8 cellular contexts compared by ENCODE assay signal in the genomic region with DNA sequence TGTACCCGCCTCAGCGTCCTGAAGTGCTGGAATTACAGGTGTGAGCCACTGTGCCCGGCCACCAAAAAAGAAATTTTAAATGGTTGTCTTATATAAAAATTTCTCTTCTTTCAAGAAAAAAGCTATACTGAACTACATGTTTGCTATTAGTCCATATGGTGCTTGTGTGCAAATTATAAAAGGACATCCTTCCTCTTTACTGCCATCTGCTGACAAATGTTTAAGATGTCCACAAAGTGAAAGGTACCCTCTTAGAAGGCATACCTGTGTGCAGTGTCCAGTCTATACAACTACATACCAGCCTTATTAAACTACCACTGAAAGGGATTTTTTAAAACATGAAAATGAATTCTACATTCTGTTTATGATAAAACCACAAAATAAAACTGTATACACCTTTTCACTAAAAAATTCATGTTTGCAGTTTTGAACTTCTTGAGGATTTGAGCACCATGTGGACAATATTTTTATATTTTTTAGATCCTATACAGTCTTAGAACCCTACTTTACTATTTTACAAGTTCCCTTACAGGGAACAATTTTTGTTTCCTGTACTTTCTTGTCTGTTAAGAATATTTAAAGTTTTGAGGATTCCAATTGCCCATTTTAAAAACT. TPM values are rescaled to one million over a fixed set of nuclear protein-coding genes. Genes with fewer than 3 reads are reported as not detected.
A peak's percentile ranks its signal among the peaks of the same experiment; 100 is the strongest.
DNase-seq lines count a peak whose midpoint lies in the region; ATAC-seq and TF ChIP-seq lines count a peak whose summit lies in the region.

No MANE protein-coding gene starts in this region.

- H3K4me3 ChIP-seq in breast epithelium (no peak overlapping the region), adipocyte (ENCODE audit: low read length) (no peak overlapping the region), left lung (no peak overlapping the region)

- H3K36me3 Mint-ChIP-seq in MCF 10A (ENCODE audit: insufficient read depth, unreplicated experiment) = peaks cover 68% of the 10 kb centered on the region

- no peak for TF ChIP-seq POLR2A in breast epithelium (IDR thresholded peaks at IDR 0.05)

- BruUV-seq in MCF 10A (replicated peaks; lab: Mats Ljungman, UMichigan) = no TSS peak

- H3K9ac ChIP-seq in adipocyte (ENCODE audit: low read length) = no peak overlapping the region

- H3K4me3 Mint-ChIP-seq in MCF 10A (ENCODE audit: unreplicated experiment) = no peak overlapping the region

- H3K27me3 Mint-ChIP-seq in MCF 10A (ENCODE audit: insufficient read depth, unreplicated experiment) = no peaks in the 10 kb centered on the region

- TF ChIP-seq CTCF in MCF 10A (IDR thresholded peaks at IDR 0.05; ENCODE audit: unreplicated experiment) (peak; percentile 20), breast epithelium (IDR thresholded peaks at IDR 0.05) (peak in 1 of 3 donors; percentile 14), left lung (IDR thresholded peaks at IDR 0.05) (no peak)

- no peak overlapping the region for H3K27ac Mint-ChIP-seq in MCF 10A (ENCODE audit: low read depth, unreplicated experiment)

- H3K36me3 ChIP-seq in breast epithelium = peaks cover 17% of the 10 kb centered on the region
- H3K36me3 ChIP-seq in adipocyte (ENCODE audit: control insufficient read depth, insufficient read depth, low read length, severe bottlenecking) = peaks cover 70% of the 10 kb centered on the region
- H3K36me3 ChIP-seq in left lung = peaks cover 0 to 78% of the 10 kb centered on the region in 2 donors

- ATAC-seq in left lung (peak; percentile 78), HG02798 (IDR thresholded peaks at IDR 0.05; ENCODE audit: poor library complexity, unreplicated experiment) (no peak)

- H3K9me3 Mint-ChIP-seq in MCF 10A (ENCODE audit: unreplicated experiment) = no peaks in the 10 kb centered on the region

- H3K27ac ChIP-seq in breast epithelium = no peak overlapping the region
- no peak overlapping the region for H3K27ac ChIP-seq in left lung

- H3K27me3 ChIP-seq in breast epithelium (no peaks in the 10 kb centered on the region), adipocyte (replicated peaks; ENCODE audit: control insufficient read depth, insufficient read depth, low read length) (no peaks in the 10 kb centered on the region), left lung (no peaks in the 10 kb centered on the region)

- H3K4me1 ChIP-seq in breast epithelium = no peaks in the 10 kb centered on the region
- peaks cover 3% of the 10 kb centered on the region for H3K4me1 ChIP-seq in adipocyte (ENCODE audit: control insufficient read depth, insufficient read depth, low read length)
- H3K4me1 ChIP-seq in left lung = peaks cover 0 to 4% of the 10 kb centered on the region in 2 donors

- POLR2A ChIA-PET in MCF 10A (lab: Yijun Ruan, JAX) = no interaction called here

- DNase-seq in MCF 10A (ENCODE audit: unreplicated experiment) (peak; percentile 49), breast epithelium (ENCODE audit: low spot score in 2 of 2) (no peak), NCI-H146 (lab: John Stamatoyannopoulos, UW) (peak; percentile 16), adipocyte (ENCODE audit: low read depth) (peak; percentile 38), left lung (no peak), GF-D8 (lab: John Stamatoyannopoulos, UW) (no peak)
- no peak for DNase-seq in activated T-cell treated with anti-CD3 and anti-CD28 coated beads, Interleukin-2, amount 50 U/mL, for 1 hour

- intact Hi-C loops in MCF 10A (cut with micrococcal nuclease) = loop anchor here (1.0 to 5.0 kb wide), 2 partner anchors 66 to 255 kb away; partner anchors contain the start of gene ARID4A
- intact Hi-C loops in breast epithelium (cut with DNase I; ENCODE audit: low total_unique reads) = no loop called here
- intact Hi-C loops in left lung (cut with DNase I) = no loop called here

- CTCF ChIA-PET in MCF 10A (lab: Yijun Ruan, JAX) = interaction anchor here (0.7 to 1.4 kb wide), 6 partner anchors 9 to 196 kb away, joined by 3 to 7 read pairs (median 4); no protein-coding TSS in a partner anchor

- no peaks in the 10 kb centered on the region for H3K9me3 ChIP-seq in breast epithelium
- H3K9me3 ChIP-seq in adipocyte (ENCODE audit: control insufficient read depth, low read length) = no peaks in the 10 kb centered on the region
- H3K9me3 ChIP-seq in left lung = no peaks in the 10 kb centered on the region

- no peaks in the 10 kb centered on the region for H3K4me1 Mint-ChIP-seq in MCF 10A (ENCODE audit: insufficient read depth, unreplicated experiment)

RNA-seq across cellular contexts. Expression of gene TOMM20L, which starts 32.8 kb away (rescaled TPM):
- total RNA-seq in MCF 10A (2022) (not detected in 2 replicates), breast epithelium (not detected), left lung (not detected)

Comparison
In these comparisons a context has a peak if more than half of its experiments do, and no peak if none do; other contexts are left out.
1. DNase-seq: peak in MCF 10A (single experiment), NCI-H146 (single experiment) and adipocyte (single experiment); none in breast epithelium (0 of 2), left lung (0 of 2), GF-D8 (single experiment) and activated T-cell treated with anti-CD3 and anti-CD28 coated beads, Interleukin-2, amount 50 U/mL, for 1 hour (single experiment).